Comparison of ENCODE assay signal across 1 cellular context in the genomic region with DNA sequence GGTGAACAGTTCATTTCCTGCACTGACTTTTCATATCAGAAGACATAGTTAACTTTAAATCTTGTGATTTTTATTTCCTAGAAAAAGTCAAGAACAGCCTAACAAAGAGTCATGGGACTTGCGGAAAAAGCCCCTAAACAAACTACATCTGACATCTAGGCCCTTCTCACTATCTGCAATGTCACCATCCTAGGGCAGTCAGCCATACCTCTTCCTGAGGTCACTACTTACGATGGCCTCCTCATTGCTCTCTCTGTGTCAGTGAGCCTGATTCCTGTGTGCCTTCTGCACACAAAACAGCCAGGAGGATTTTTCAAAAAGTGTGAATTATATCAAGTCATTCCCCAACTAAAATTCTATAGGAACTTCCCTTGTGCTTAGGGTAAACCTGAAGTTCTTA.
TF ChIP-seq lines count a peak whose summit lies in the region.

No MANE protein-coding gene starts in this region.

TF ChIP-seq in HepG2, 621 proteins besides CTCF, POLR2A, EP300 and RAD21 (continued from another document):
- TF ChIP-seq ZNF761 (CRISPR knock-in tag; conservative IDR thresholded peaks at IDR 0.05), result no peak
- TF ChIP-seq, protein P1, sequence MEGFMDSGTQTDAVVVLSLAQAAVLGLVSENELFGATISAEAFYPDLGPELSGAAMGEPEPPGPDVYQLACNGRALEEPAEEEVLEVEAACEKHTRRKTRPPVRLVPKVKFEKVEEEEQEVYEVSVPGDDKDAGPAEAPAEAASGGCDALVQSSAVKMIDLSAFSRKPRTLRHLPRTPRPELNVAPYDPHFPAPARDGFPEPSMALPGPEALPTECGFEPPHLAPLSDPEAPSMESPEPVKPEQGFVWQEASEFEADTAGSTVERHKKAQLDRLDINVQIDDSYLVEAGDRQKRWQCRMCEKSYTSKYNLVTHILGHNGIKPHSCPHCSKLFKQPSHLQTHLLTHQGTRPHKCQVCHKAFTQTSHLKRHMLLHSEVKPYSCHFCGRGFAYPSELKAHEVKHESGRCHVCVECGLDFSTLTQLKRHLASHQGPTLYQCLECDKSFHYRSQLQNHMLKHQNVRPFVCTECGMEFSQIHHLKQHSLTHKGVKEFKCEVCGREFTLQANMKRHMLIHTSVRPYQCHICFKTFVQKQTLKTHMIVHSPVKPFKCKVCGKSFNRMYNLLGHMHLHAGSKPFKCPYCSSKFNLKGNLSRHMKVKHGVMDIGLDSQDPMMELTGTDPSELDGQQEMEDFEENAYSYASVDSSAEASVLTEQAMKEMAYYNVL (CRISPR knock-in tag; IDR thresholded peaks at IDR 0.05; ENCODE audit: borderline replicate concordance), result no peak
- TF ChIP-seq CEBPG (CRISPR knock-in tag; IDR thresholded peaks at IDR 0.05), result no peak
- TF ChIP-seq TAF1 (CRISPR knock-in tag; IDR thresholded peaks at IDR 0.05), result no peak
- TF ChIP-seq PAX8 (CRISPR knock-in tag; IDR thresholded peaks at IDR 0.05; ENCODE audit: borderline replicate concordance), result no peak
- no peak for TF ChIP-seq ZSCAN22 (CRISPR knock-in tag; IDR thresholded peaks at IDR 0.05)
- TF ChIP-seq CBX1 (IDR thresholded peaks at IDR 0.05; ENCODE audit: low read depth), result no peak
- TF ChIP-seq GTF3A (CRISPR knock-in tag; conservative IDR thresholded peaks at IDR 0.05), result no peak
- TF ChIP-seq, protein P2, sequence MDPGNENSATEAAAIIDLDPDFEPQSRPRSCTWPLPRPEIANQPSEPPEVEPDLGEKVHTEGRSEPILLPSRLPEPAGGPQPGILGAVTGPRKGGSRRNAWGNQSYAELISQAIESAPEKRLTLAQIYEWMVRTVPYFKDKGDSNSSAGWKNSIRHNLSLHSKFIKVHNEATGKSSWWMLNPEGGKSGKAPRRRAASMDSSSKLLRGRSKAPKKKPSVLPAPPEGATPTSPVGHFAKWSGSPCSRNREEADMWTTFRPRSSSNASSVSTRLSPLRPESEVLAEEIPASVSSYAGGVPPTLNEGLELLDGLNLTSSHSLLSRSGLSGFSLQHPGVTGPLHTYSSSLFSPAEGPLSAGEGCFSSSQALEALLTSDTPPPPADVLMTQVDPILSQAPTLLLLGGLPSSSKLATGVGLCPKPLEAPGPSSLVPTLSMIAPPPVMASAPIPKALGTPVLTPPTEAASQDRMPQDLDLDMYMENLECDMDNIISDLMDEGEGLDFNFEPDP (CRISPR knock-in tag; conservative IDR thresholded peaks at IDR 0.05), result no peak
